1 cellular context compared by ENCODE assay signal in the genomic region with DNA sequence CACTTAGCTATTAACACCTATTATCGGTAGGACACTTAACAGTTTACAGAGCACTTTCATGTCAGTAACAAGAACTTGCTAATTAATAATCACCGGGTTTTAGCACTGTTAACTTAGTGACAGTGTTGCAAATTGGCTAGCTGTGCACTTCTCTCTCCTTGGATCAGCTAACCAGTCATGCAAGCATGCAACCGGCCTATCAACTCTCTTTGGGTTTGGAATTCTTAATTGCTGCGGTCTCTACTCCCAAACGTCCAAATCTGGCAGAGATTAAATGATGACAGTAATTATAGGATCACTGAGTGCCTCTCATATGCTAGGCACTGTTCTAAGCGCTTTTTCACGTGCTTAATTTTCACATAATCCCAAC.
TF ChIP-seq lines count a peak whose summit lies in the region.

No MANE protein-coding gene starts in this region.

TF ChIP-seq in HepG2, 621 proteins besides CTCF, POLR2A, EP300 and RAD21:
- TF ChIP-seq RNF2 (conservative IDR thresholded peaks at IDR 0.05; ENCODE audit: low read depth) = no peak
- no peak for TF ChIP-seq TP53 (CRISPR knock-in tag; conservative IDR thresholded peaks at IDR 0.05)
- TF ChIP-seq, protein P1, sequence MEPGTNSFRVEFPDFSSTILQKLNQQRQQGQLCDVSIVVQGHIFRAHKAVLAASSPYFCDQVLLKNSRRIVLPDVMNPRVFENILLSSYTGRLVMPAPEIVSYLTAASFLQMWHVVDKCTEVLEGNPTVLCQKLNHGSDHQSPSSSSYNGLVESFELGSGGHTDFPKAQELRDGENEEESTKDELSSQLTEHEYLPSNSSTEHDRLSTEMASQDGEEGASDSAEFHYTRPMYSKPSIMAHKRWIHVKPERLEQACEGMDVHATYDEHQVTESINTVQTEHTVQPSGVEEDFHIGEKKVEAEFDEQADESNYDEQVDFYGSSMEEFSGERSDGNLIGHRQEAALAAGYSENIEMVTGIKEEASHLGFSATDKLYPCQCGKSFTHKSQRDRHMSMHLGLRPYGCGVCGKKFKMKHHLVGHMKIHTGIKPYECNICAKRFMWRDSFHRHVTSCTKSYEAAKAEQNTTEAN (CRISPR knock-in tag; conservative IDR thresholded peaks at IDR 0.05) = no peak
- TF ChIP-seq MEF2D (CRISPR knock-in tag; IDR thresholded peaks at IDR 0.05) = no peak
- TF ChIP-seq ZKSCAN8 (CRISPR knock-in tag; IDR thresholded peaks at IDR 0.05; ENCODE audit: borderline replicate concordance) = no peak
- no peak for TF ChIP-seq ASH2L (IDR thresholded peaks at IDR 0.05; ENCODE audit: insufficient read length, low read depth, low read length)
- TF ChIP-seq, protein P2, sequence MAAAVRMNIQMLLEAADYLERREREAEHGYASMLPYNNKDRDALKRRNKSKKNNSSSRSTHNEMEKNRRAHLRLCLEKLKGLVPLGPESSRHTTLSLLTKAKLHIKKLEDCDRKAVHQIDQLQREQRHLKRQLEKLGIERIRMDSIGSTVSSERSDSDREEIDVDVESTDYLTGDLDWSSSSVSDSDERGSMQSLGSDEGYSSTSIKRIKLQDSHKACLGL (CRISPR knock-in tag; IDR thresholded peaks at IDR 0.05) = no peak
- no peak for TF ChIP-seq MAZ (IDR thresholded peaks at IDR 0.05; ENCODE audit: borderline replicate concordance, low read depth, low read length)
- TF ChIP-seq MAZ (CRISPR knock-in tag; IDR thresholded peaks at IDR 0.05; ENCODE audit: low read depth) = no peak
- TF ChIP-seq, protein P3, sequence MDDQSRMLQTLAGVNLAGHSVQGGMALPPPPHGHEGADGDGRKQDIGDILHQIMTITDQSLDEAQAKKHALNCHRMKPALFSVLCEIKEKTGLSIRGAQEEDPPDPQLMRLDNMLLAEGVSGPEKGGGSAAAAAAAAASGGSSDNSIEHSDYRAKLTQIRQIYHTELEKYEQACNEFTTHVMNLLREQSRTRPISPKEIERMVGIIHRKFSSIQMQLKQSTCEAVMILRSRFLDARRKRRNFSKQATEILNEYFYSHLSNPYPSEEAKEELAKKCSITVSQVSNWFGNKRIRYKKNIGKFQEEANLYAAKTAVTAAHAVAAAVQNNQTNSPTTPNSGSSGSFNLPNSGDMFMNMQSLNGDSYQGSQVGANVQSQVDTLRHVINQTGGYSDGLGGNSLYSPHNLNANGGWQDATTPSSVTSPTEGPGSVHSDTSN (CRISPR knock-in tag; IDR thresholded peaks at IDR 0.05; ENCODE audit: borderline replicate concordance) = no peak
- no peak for TF ChIP-seq ELF3 (CRISPR knock-in tag; IDR thresholded peaks at IDR 0.05)
- no peak for TF ChIP-seq ZNF552 (CRISPR knock-in tag; IDR thresholded peaks at IDR 0.05; ENCODE audit: borderline replicate concordance)
- TF ChIP-seq, protein P4, sequence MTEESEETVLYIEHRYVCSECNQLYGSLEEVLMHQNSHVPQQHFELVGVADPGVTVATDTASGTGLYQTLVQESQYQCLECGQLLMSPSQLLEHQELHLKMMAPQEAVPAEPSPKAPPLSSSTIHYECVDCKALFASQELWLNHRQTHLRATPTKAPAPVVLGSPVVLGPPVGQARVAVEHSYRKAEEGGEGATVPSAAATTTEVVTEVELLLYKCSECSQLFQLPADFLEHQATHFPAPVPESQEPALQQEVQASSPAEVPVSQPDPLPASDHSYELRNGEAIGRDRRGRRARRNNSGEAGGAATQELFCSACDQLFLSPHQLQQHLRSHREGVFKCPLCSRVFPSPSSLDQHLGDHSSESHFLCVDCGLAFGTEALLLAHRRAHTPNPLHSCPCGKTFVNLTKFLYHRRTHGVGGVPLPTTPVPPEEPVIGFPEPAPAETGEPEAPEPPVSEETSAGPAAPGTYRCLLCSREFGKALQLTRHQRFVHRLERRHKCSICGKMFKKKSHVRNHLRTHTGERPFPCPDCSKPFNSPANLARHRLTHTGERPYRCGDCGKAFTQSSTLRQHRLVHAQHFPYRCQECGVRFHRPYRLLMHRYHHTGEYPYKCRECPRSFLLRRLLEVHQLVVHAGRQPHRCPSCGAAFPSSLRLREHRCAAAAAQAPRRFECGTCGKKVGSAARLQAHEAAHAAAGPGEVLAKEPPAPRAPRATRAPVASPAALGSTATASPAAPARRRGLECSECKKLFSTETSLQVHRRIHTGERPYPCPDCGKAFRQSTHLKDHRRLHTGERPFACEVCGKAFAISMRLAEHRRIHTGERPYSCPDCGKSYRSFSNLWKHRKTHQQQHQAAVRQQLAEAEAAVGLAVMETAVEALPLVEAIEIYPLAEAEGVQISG (CRISPR knock-in tag; IDR thresholded peaks at IDR 0.05) = no peak
- no peak for TF ChIP-seq TOE1 (CRISPR knock-in tag; IDR thresholded peaks at IDR 0.05)
- TF ChIP-seq, protein P5, sequence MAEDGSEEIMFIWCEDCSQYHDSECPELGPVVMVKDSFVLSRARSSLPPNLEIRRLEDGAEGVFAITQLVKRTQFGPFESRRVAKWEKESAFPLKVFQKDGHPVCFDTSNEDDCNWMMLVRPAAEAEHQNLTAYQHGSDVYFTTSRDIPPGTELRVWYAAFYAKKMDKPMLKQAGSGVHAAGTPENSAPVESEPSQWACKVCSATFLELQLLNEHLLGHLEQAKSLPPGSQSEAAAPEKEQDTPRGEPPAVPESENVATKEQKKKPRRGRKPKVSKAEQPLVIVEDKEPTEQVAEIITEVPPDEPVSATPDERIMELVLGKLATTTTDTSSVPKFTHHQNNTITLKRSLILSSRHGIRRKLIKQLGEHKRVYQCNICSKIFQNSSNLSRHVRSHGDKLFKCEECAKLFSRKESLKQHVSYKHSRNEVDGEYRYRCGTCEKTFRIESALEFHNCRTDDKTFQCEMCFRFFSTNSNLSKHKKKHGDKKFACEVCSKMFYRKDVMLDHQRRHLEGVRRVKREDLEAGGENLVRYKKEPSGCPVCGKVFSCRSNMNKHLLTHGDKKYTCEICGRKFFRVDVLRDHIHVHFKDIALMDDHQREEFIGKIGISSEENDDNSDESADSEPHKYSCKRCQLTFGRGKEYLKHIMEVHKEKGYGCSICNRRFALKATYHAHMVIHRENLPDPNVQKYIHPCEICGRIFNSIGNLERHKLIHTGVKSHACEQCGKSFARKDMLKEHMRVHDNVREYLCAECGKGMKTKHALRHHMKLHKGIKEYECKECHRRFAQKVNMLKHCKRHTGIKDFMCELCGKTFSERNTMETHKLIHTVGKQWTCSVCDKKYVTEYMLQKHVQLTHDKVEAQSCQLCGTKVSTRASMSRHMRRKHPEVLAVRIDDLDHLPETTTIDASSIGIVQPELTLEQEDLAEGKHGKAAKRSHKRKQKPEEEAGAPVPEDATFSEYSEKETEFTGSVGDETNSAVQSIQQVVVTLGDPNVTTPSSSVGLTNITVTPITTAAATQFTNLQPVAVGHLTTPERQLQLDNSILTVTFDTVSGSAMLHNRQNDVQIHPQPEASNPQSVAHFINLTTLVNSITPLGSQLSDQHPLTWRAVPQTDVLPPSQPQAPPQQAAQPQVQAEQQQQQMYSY (CRISPR knock-in tag; IDR thresholded peaks at IDR 0.05) = no peak
- TF ChIP-seq PRMT3 (CRISPR knock-in tag; IDR thresholded peaks at IDR 0.05; ENCODE audit: borderline replicate concordance, low read depth) = no peak
- no peak for TF ChIP-seq GATA4 (IDR thresholded peaks at IDR 0.05; ENCODE audit: borderline replicate concordance, low read depth)
- TF ChIP-seq ZNF776 (CRISPR knock-in tag; IDR thresholded peaks at IDR 0.05) = no peak
- no peak for TF ChIP-seq TEAD3 (CRISPR knock-in tag; optimal IDR thresholded peaks at IDR 0.05; ENCODE audit: borderline replicate concordance)
